ENCODE assay signal across 15 cellular contexts in genomic region chr1:7967206-7967605, GRCh38. TPM values are rescaled to one million over a fixed set of nuclear protein-coding genes. Genes with fewer than 3 reads are reported as not detected.
DNase-seq lines count a peak whose midpoint lies in the region; ATAC-seq lines count a peak whose summit lies in the region.
"Had no signal": no experiment of that assay in that cellular context is flagged by ENCODE, and none has a peak within 500 bp of the region (broad histone marks: within the 10 kb centered on the region; RNA-seq: fewer than 3 reads in every experiment).

No MANE protein-coding gene starts in this region.

- H2BK15ac ChIP-seq in mesenchymal stem cell (ENCODE audit: low read depth, poor library complexity, severe bottlenecking) = no peak overlapping the region

- peaks cover 44% of the 10 kb centered on the region for H3K4me1 Mint-ChIP-seq in activated CD4-positive, alpha-beta T cell treated with anti-CD3 and anti-CD28 coated beads for 36 hours
- peaks cover 52% of the 10 kb centered on the region for H3K4me1 Mint-ChIP-seq in activated CD8-positive, alpha-beta T cell treated with anti-CD3 and anti-CD28 coated beads, Interleukin-2, amount 10 ng/mL, durations not matched to agents 7 days and 5 days (ENCODE audit: low read depth)

- CTCF ChIA-PET in activated CD4-positive, alpha-beta T cell treated with anti-CD3 and anti-CD28 coated beads for 36 hours (lab: Charles Lee) = no interaction called here
- CTCF ChIA-PET in activated CD8-positive, alpha-beta T cell treated with anti-CD3 and anti-CD28 coated beads, Interleukin-2, amount 10 ng/mL, durations not matched to agents 7 days and 5 days (lab: Charles Lee) = interaction anchor here (2.7 kb wide), 1 partner anchor 8 kb away, joined by 9 read pairs; no protein-coding TSS in a partner anchor

- H3K4me1 ChIP-seq in mesenchymal stem cell (ENCODE audit: control insufficient read depth, insufficient read depth, low read depth, low read length) = peaks cover 6% of the 10 kb centered on the region

- intact Hi-C loops in activated CD4-positive, alpha-beta T cell treated with anti-CD3 and anti-CD28 coated beads for 36 hours (cut with DNase I, micrococcal nuclease) = loop anchor here in 1 of 2 experiments (10.0 kb wide), 1 partner anchor 1362 kb away; the partner anchor contains the start of gene KLHL21

- peaks cover 73% of the 10 kb centered on the region for H3K36me3 Mint-ChIP-seq in activated CD4-positive, alpha-beta T cell treated with anti-CD3 and anti-CD28 coated beads for 36 hours (ENCODE audit: low read depth)
- peaks cover 75% of the 10 kb centered on the region for H3K36me3 Mint-ChIP-seq in activated CD8-positive, alpha-beta T cell treated with anti-CD3 and anti-CD28 coated beads, Interleukin-2, amount 10 ng/mL, durations not matched to agents 7 days and 5 days (ENCODE audit: low read depth)

- DNase-seq in activated CD4-positive, alpha-beta T cell treated with anti-CD3 and anti-CD28 coated beads for 36 hours = no peak
- no peak for DNase-seq in activated CD4-positive, alpha-beta T cell treated with anti-CD3 and anti-CD28 coated beads for 1 hour
- DNase-seq in NCI-H128 (lab: John Stamatoyannopoulos, UW; ENCODE audit: unreplicated experiment) (peak; percentile 21), mesenchymal stem cell (no peak)
- DNase-seq in activated CD8-positive, alpha-beta T cell treated with anti-CD3 and anti-CD28 coated beads, Interleukin-2, amount 10 ng/mL, durations not matched to agents 7 days and 5 days = no peak
- no peak for DNase-seq in stimulated activated CD4-positive, alpha-beta T cell treated with anti-CD3 and anti-CD28 coated beads, Interleukin-1b, Interleukin-23, amount 100 ng/mL, for 48 hours
- DNase-seq: amygdala; dorsolateral prefrontal cortex; left lung; NCI-H510A treated with DMSO at 0.1 percent for 48 hours; psoas muscle; stimulated activated CD4-positive, alpha-beta T cell treated with anti-CD3 and anti-CD28 coated beads, Interleukin-15, amount 100 ng/mL, for 24 hours; tibial artery had no signal

- H3K79me1 ChIP-seq in mesenchymal stem cell (replicated peaks; ENCODE audit: low read length, poor library complexity, severe bottlenecking) = peaks cover 24% of the 10 kb centered on the region

- no peaks in the 10 kb centered on the region for H3K9me3 Mint-ChIP-seq in activated CD4-positive, alpha-beta T cell treated with anti-CD3 and anti-CD28 coated beads for 36 hours (ENCODE audit: low read depth)
- no peaks in the 10 kb centered on the region for H3K9me3 Mint-ChIP-seq in activated CD8-positive, alpha-beta T cell treated with anti-CD3 and anti-CD28 coated beads, Interleukin-2, amount 10 ng/mL, durations not matched to agents 7 days and 5 days (ENCODE audit: insufficient read depth)

- no peak overlapping the region for H3K14ac ChIP-seq in mesenchymal stem cell (ENCODE audit: low read length in 2 of 2)

- H2BK120ac ChIP-seq in mesenchymal stem cell (ENCODE audit: low read depth, low read length) = no peak overlapping the region

- no peak overlapping the region for H3K4me2 ChIP-seq in mesenchymal stem cell (ENCODE audit: low read length, poor library complexity, severe bottlenecking)

- no peaks in the 10 kb centered on the region for H3K9me3 ChIP-seq in mesenchymal stem cell (ENCODE audit: control insufficient read depth, low read length)
- H3K9me3 ChIP-seq: left lung, psoas muscle, tibial artery had no signal

- no peaks in the 10 kb centered on the region for H3K27me3 Mint-ChIP-seq in activated CD4-positive, alpha-beta T cell treated with anti-CD3 and anti-CD28 coated beads for 36 hours
- H3K27me3 Mint-ChIP-seq in activated CD8-positive, alpha-beta T cell treated with anti-CD3 and anti-CD28 coated beads, Interleukin-2, amount 10 ng/mL, durations not matched to agents 7 days and 5 days (ENCODE audit: low read depth) = no peaks in the 10 kb centered on the region

- 95% methylated on average over 2 of the region's 2 CpGs for WGBS in mesenchymal stem cell

- H2BK5ac ChIP-seq in mesenchymal stem cell (ENCODE audit: low read depth, low read length, poor library complexity, severe bottlenecking) = no peak overlapping the region

- H3K27ac Mint-ChIP-seq in activated CD4-positive, alpha-beta T cell treated with anti-CD3 and anti-CD28 coated beads for 36 hours = peak overlapping the region; percentile 21
- peak overlapping the region; percentile 13 for H3K27ac Mint-ChIP-seq in activated CD8-positive, alpha-beta T cell treated with anti-CD3 and anti-CD28 coated beads, Interleukin-2, amount 10 ng/mL, durations not matched to agents 7 days and 5 days

- no peak overlapping the region for H2BK12ac ChIP-seq in mesenchymal stem cell (ENCODE audit: low read length in 2 of 2)

- POLR2A ChIA-PET in activated CD4-positive, alpha-beta T cell treated with anti-CD3 and anti-CD28 coated beads for 36 hours (lab: Charles Lee) = no interaction called here
- POLR2A ChIA-PET in activated CD8-positive, alpha-beta T cell treated with anti-CD3 and anti-CD28 coated beads, Interleukin-2, amount 10 ng/mL, durations not matched to agents 7 days and 5 days (lab: Charles Lee) = no interaction called here

- no peak for ATAC-seq in activated CD4-positive, alpha-beta T cell treated with anti-CD3 and anti-CD28 coated beads for 36 hours
- ATAC-seq in activated CD8-positive, alpha-beta T cell treated with anti-CD3 and anti-CD28 coated beads, Interleukin-2, amount 10 ng/mL, durations not matched to agents 7 days and 5 days = no peak
- no peak for ATAC-seq in GM18873 (IDR thresholded peaks at IDR 0.05; ENCODE audit: low FRiP score, unreplicated experiment)
- ATAC-seq in GM19452 (IDR thresholded peaks at IDR 0.05; ENCODE audit: unreplicated experiment) = no peak
- ATAC-seq: left lung, psoas muscle had no signal

- H3K27me3 ChIP-seq in mesenchymal stem cell (ENCODE audit: control insufficient read depth in 1 of 2, insufficient read depth in 1 of 2, low read length in 2 of 2) = no peaks in the 10 kb centered on the region
- H3K27me3 ChIP-seq: dorsolateral prefrontal cortex, left lung, tibial artery had no signal

- no peak overlapping the region for H2AK5ac ChIP-seq in mesenchymal stem cell (ENCODE audit: low read length, severe bottlenecking)

- no peak overlapping the region for H4K8ac ChIP-seq in mesenchymal stem cell (ENCODE audit: low read length)

- no peak overlapping the region for H4K91ac ChIP-seq in mesenchymal stem cell (ENCODE audit: low read length)

- H3K4me3 Mint-ChIP-seq in activated CD4-positive, alpha-beta T cell treated with anti-CD3 and anti-CD28 coated beads for 36 hours = no peak overlapping the region
- H3K4me3 Mint-ChIP-seq in activated CD8-positive, alpha-beta T cell treated with anti-CD3 and anti-CD28 coated beads, Interleukin-2, amount 10 ng/mL, durations not matched to agents 7 days and 5 days = no peak overlapping the region

- no peak overlapping the region for H3K27ac ChIP-seq in mesenchymal stem cell (ENCODE audit: low read length, poor library complexity, severe bottlenecking)
- H3K27ac ChIP-seq: left lung, psoas muscle, tibial artery had no signal

- no peak overlapping the region for H3K4ac ChIP-seq in mesenchymal stem cell (ENCODE audit: low read depth in 1 of 2, low read length in 2 of 2)

- no peak overlapping the region for H3K23ac ChIP-seq in mesenchymal stem cell (ENCODE audit: low read length in 2 of 2)

- H3K9ac ChIP-seq in mesenchymal stem cell (ENCODE audit: low read length) = peak overlapping the region; percentile 2

- peaks cover 47 to 82% of the 10 kb centered on the region in 2 experiments for H3K36me3 ChIP-seq in mesenchymal stem cell (ENCODE audit: control insufficient read depth in 1 of 2, insufficient read depth in 2 of 2, low read depth in 1 of 2, low read length in 2 of 2)

- no peak overlapping the region for H2AFZ ChIP-seq in mesenchymal stem cell (ENCODE audit: low read depth, low read length)

- no peak overlapping the region for H3K4me3 ChIP-seq in mesenchymal stem cell (ENCODE audit: insufficient read depth in 1 of 2, low read depth in 1 of 2, low read length in 2 of 2)
- H3K4me3 ChIP-seq: left lung, psoas muscle, tibial artery had no signal

- no peak overlapping the region for H3K18ac ChIP-seq in mesenchymal stem cell (ENCODE audit: low read depth in 1 of 2, low read length in 2 of 2)

RNA-seq across cellular contexts. Expression of gene PARK7, which starts 5.7 kb away (rescaled TPM):
- 100 to 1,000 TPM; 294 to 390 TPM for total RNA-seq in activated CD4-positive, alpha-beta T cell treated with anti-CD3 and anti-CD28 coated beads for 36 hours
- 100 to 1,000 TPM; 296 to 302 TPM for total RNA-seq in activated CD8-positive, alpha-beta T cell treated with anti-CD3 and anti-CD28 coated beads, Interleukin-2, amount 10 ng/mL, durations not matched to agents 7 days and 5 days
- polyA plus RNA-seq in mesenchymal stem cell (2013, experiment 1 of 2) = 232 TPM
- 236 TPM for polyA plus RNA-seq in mesenchymal stem cell (2013, experiment 2 of 2)

RNA-seq across cellular contexts. Expression of gene TNFRSF9, which starts 26.6 kb away (rescaled TPM):
- 10 to 100 TPM; 26.8 to 28.2 TPM for total RNA-seq in activated CD4-positive, alpha-beta T cell treated with anti-CD3 and anti-CD28 coated beads for 36 hours
- 1 to 10 TPM in 1 of 2 experiments, under 1 TPM in 1; 0.94 to 1.3 TPM for total RNA-seq in activated CD8-positive, alpha-beta T cell treated with anti-CD3 and anti-CD28 coated beads, Interleukin-2, amount 10 ng/mL, durations not matched to agents 7 days and 5 days
- 0.08 TPM for polyA plus RNA-seq in mesenchymal stem cell (2013, experiment 1 of 2)
- 0.14 TPM for polyA plus RNA-seq in mesenchymal stem cell (2013, experiment 2 of 2)

RNA-seq across cellular contexts. Expression of gene ERRFI1, which starts 58.9 kb away (rescaled TPM):
- total RNA-seq in activated CD4-positive, alpha-beta T cell treated with anti-CD3 and anti-CD28 coated beads for 36 hours = 1 to 10 TPM; 1.3 to 1.5 TPM
- under 1 TPM in 1 of 2 experiments, not detected in 1; 0.21 TPM for total RNA-seq in activated CD8-positive, alpha-beta T cell treated with anti-CD3 and anti-CD28 coated beads, Interleukin-2, amount 10 ng/mL, durations not matched to agents 7 days and 5 days
- polyA plus RNA-seq in mesenchymal stem cell (2013, experiment 1 of 2) = 109 TPM
- polyA plus RNA-seq in mesenchymal stem cell (2013, experiment 2 of 2) = 106 TPM

Comparison
In these comparisons a context has a peak if more than half of its experiments do, and no peak if none do; other contexts are left out.
1. RNA of gene TNFRSF9, which starts 26.6 kb away (total RNA-seq): 26.8 to 28.2 TPM in activated CD4-positive, alpha-beta T cell treated with anti-CD3 and anti-CD28 coated beads for 36 hours; 0.94 to 1.3 TPM in activated CD8-positive, alpha-beta T cell treated with anti-CD3 and anti-CD28 coated beads, Interleukin-2, amount 10 ng/mL, durations not matched to agents 7 days and 5 days; every median in the first group is over 10 times any median in the second.